Comparison of ENCODE assay signal across 1 cellular context in the genomic region with DNA sequence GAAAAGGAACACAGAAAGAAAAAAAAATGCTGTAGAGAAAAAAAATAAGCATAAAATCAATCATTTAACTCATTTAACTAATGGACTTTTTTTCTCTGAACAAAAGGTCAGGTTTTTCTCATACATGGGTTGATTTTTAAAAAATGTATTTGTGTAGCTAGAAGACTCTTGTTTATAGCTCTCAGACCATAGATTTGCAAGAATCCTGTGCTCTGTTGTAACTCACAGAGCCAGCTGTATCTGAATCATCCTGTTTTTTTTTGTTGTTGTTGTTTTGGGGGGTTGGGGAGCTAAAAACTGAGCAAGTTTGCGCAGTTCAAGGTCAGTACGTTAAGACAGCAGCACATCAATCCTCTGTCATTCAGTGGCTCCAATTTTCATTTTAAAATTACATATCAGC.
TF ChIP-seq lines count a peak whose summit lies in the region.

No MANE protein-coding gene starts in this region.

TF ChIP-seq in GM23338, 12 proteins besides CTCF, POLR2A, EP300 and RAD21 (continued from another document):
- TF ChIP-seq ZNF114 (CRISPR knock-in tag; IDR thresholded peaks at IDR 0.05) = no peak
- no peak for TF ChIP-seq CREB1 (CRISPR knock-in tag; IDR thresholded peaks at IDR 0.05; ENCODE audit: low read depth)
- TF ChIP-seq STAT1 (IDR thresholded peaks at IDR 0.05; ENCODE audit: unreplicated experiment) = no peak
- TF ChIP-seq, protein P1, sequence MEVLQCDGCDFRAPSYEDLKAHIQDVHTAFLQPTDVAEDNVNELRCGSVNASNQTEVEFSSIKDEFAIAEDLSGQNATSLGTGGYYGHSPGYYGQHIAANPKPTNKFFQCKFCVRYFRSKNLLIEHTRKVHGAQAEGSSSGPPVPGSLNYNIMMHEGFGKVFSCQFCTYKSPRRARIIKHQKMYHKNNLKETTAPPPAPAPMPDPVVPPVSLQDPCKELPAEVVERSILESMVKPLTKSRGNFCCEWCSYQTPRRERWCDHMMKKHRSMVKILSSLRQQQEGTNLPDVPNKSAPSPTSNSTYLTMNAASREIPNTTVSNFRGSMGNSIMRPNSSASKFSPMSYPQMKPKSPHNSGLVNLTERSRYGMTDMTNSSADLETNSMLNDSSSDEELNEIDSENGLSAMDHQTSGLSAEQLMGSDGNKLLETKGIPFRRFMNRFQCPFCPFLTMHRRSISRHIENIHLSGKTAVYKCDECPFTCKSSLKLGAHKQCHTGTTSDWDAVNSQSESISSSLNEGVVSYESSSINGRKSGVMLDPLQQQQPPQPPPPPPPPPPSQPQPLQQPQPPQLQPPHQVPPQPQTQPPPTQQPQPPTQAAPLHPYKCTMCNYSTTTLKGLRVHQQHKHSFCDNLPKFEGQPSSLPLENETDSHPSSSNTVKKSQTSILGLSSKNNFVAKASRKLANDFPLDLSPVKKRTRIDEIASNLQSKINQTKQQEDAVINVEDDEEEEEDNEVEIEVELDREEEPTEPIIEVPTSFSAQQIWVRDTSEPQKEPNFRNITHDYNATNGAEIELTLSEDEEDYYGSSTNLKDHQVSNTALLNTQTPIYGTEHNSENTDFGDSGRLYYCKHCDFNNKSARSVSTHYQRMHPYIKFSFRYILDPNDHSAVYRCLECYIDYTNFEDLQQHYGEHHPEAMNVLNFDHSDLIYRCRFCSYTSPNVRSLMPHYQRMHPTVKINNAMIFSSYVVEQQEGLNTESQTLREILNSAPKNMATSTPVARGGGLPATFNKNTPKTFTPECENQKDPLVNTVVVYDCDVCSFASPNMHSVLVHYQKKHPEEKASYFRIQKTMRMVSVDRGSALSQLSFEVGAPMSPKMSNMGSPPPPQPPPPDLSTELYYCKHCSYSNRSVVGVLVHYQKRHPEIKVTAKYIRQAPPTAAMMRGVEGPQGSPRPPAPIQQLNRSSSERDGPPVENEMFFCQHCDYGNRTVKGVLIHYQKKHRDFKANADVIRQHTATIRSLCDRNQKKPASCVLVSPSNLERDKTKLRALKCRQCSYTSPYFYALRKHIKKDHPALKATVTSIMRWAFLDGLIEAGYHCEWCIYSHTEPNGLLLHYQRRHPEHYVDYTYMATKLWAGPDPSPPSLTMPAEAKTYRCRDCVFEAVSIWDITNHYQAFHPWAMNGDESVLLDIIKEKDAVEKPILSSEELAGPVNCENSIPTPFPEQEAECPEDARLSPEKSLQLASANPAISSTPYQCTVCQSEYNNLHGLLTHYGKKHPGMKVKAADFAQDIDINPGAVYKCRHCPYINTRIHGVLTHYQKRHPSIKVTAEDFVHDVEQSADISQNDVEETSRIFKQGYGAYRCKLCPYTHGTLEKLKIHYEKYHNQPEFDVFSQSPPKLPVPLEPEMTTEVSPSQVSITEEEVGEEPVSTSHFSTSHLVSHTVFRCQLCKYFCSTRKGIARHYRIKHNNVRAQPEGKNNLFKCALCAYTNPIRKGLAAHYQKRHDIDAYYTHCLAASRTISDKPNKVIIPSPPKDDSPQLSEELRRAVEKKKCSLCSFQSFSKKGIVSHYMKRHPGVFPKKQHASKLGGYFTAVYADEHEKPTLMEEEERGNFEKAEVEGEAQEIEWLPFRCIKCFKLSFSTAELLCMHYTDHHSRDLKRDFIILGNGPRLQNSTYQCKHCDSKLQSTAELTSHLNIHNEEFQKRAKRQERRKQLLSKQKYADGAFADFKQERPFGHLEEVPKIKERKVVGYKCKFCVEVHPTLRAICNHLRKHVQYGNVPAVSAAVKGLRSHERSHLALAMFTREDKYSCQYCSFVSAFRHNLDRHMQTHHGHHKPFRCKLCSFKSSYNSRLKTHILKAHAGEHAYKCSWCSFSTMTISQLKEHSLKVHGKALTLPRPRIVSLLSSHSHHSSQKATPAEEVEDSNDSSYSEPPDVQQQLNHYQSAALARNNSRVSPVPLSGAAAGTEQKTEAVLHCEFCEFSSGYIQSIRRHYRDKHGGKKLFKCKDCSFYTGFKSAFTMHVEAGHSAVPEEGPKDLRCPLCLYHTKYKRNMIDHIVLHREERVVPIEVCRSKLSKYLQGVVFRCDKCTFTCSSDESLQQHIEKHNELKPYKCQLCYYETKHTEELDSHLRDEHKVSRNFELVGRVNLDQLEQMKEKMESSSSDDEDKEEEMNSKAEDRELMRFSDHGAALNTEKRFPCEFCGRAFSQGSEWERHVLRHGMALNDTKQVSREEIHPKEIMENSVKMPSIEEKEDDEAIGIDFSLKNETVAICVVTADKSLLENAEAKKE (CRISPR knock-in tag; IDR thresholded peaks at IDR 0.05) = no peak
- TF ChIP-seq NANOG (IDR thresholded peaks at IDR 0.05; ENCODE audit: borderline replicate concordance) = no peak
- no peak for TF ChIP-seq JUNB (IDR thresholded peaks at IDR 0.05; ENCODE audit: unreplicated experiment)
- TF ChIP-seq, protein P2, sequence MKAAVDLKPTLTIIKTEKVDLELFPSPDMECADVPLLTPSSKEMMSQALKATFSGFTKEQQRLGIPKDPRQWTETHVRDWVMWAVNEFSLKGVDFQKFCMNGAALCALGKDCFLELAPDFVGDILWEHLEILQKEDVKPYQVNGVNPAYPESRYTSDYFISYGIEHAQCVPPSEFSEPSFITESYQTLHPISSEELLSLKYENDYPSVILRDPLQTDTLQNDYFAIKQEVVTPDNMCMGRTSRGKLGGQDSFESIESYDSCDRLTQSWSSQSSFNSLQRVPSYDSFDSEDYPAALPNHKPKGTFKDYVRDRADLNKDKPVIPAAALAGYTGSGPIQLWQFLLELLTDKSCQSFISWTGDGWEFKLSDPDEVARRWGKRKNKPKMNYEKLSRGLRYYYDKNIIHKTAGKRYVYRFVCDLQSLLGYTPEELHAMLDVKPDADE (IDR thresholded peaks at IDR 0.05) = no peak
TF ChIP-seq in GM23338: peak in this region for 0.
